Comparison of ENCODE assay signal across 10 cellular contexts in the genomic region with DNA sequence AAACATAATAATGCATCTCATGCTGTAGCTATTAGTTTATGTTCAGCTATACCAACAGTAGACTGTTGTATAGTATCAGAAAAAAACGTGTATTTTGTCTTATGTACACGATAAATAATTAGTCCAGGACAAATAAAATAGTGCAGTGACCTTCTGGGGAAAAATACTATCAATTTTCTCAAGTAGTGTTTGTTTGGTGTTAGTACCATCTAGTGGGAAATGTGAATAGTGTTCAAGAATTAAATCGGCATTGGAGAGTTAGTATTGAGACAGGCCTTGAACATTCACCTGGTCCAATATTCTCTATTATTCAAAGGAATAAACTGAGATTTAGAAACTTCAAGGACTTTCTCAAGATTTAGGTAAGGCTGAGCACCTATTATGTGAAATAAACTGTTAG. TPM values are rescaled to one million over a fixed set of nuclear protein-coding genes. Genes with fewer than 3 reads are reported as not detected.
DNase-seq lines count a peak whose midpoint lies in the region; ATAC-seq, FAIRE-seq and TF ChIP-seq lines count a peak whose summit lies in the region.
"Had no signal": no experiment of that assay in that cellular context is flagged by ENCODE, and none has a peak within 500 bp of the region (broad histone marks: within the 10 kb centered on the region; RNA-seq: fewer than 3 reads in every experiment).

No MANE protein-coding gene starts in this region.

- no peaks in the 10 kb centered on the region for H3K4me1 ChIP-seq in heart left ventricle
- no peaks in the 10 kb centered on the region for H3K4me1 ChIP-seq in uterus
- H3K4me1 ChIP-seq in vagina = no peaks in the 10 kb centered on the region

- intact Hi-C loops in heart left ventricle (cut with DNase I) (loop anchor here in 5 of 10 donors (5.0 to 10.0 kb wide), 3 partner anchors 122 to 290 kb away; a partner anchor contains a TSS), cardiac septum (cut with DNase I) (no loop called here), uterus (cut with DNase I; ENCODE audit: low total_unique reads) (no loop called here), vagina (cut with DNase I) (no loop called here)

- 6 to 16% (median 9%) methylated on average over 3 of the region's 3 CpGs for WGBS in heart left ventricle, 4 donors

- peak; percentile 23 to 67 (median 56) for TF ChIP-seq CTCF in heart left ventricle (IDR thresholded peaks at IDR 0.05)
- peak; percentile 38 to 68 (median 53) for TF ChIP-seq CTCF in uterus (IDR thresholded peaks at IDR 0.05)
- TF ChIP-seq CTCF in vagina (IDR thresholded peaks at IDR 0.05) = peak in 1 of 3 experiments; percentile 43

- H3K36me3 ChIP-seq in heart left ventricle (no peaks in the 10 kb centered on the region), uterus (no peaks in the 10 kb centered on the region), vagina (no peaks in the 10 kb centered on the region)

- no peaks in the 10 kb centered on the region for H3K9me3 ChIP-seq in heart left ventricle
- no peaks in the 10 kb centered on the region for H3K9me3 ChIP-seq in uterus
- no peaks in the 10 kb centered on the region for H3K9me3 ChIP-seq in vagina

- TF ChIP-seq POLR2A in heart left ventricle (IDR thresholded peaks at IDR 0.05) = no peak
- no peak for TF ChIP-seq POLR2A in uterus (IDR thresholded peaks at IDR 0.05)
- TF ChIP-seq POLR2A in vagina (IDR thresholded peaks at IDR 0.05) = no peak

- H3K27me3 ChIP-seq in heart left ventricle = no peaks in the 10 kb centered on the region
- H3K27me3 ChIP-seq in uterus = no peaks in the 10 kb centered on the region
- H3K27me3 ChIP-seq in vagina = no peaks in the 10 kb centered on the region

- H3K27ac ChIP-seq in heart left ventricle (no peak overlapping the region), uterus (no peak overlapping the region), vagina (no peak overlapping the region)

- FAIRE-seq in islet of Langerhans (lab: Jason Lieb, UNC) = peak; percentile 99

- ATAC-seq in heart left ventricle (peak in 1 of 4 donors; percentile 55), HG03175 (IDR thresholded peaks at IDR 0.05; ENCODE audit: unreplicated experiment) (no peak)

- DNase-seq in heart left ventricle = no peak
- no peak for DNase-seq in cardiac septum (ENCODE audit: low spot score)
- DNase-seq in amniotic epithelial cell (ENCODE audit: low read depth) = peak; percentile 63
- no peak for DNase-seq in uterus
- no peak for DNase-seq in activated CD4-positive, alpha-beta T cell treated with anti-CD3 and anti-CD28 coated beads, Interleukin-2, amount 50 U/mL, for 1 hour
- no peak for DNase-seq in vagina (ENCODE audit: extremely low spot score in 2 of 2)
- DNase-seq: activated CD8-positive, alpha-beta memory T cell treated with anti-CD3 and anti-CD28 coated beads for 24 hours had no signal

- no peak overlapping the region for H3K4me3 ChIP-seq in heart left ventricle
- H3K4me3 ChIP-seq in uterus = no peak overlapping the region
- no peak overlapping the region for H3K4me3 ChIP-seq in vagina
- H3K4me3 ChIP-seq: lung had no signal

RNA-seq across cellular contexts. Expression of a gene that starts 21.7 kb away (rescaled TPM):
- total RNA-seq in heart left ventricle = not detected
- not detected for polyA plus RNA-seq in heart left ventricle
- total RNA-seq in cardiac septum = not detected
- not detected for total RNA-seq in uterus
- total RNA-seq in vagina = not detected
- total RNA-seq: lung had no signal
- polyA plus RNA-seq: lung had no signal

RNA-seq across cellular contexts. Expression of a gene that starts 26.9 kb away (rescaled TPM):
- total RNA-seq in heart left ventricle = not detected
- polyA plus RNA-seq in heart left ventricle = not detected
- total RNA-seq in cardiac septum = not detected
- total RNA-seq in uterus = not detected
- not detected for total RNA-seq in vagina
- total RNA-seq: lung had no signal
- polyA plus RNA-seq: lung had no signal

RNA-seq across cellular contexts. Expression of a gene that starts 42.5 kb away (rescaled TPM):
- not detected for total RNA-seq in heart left ventricle
- not detected for polyA plus RNA-seq in heart left ventricle
- not detected for total RNA-seq in cardiac septum
- not detected for total RNA-seq in uterus
- total RNA-seq in vagina = not detected
- total RNA-seq: lung had no signal
- polyA plus RNA-seq: lung had no signal

RNA-seq across cellular contexts. Expression of a gene that starts 59.0 kb away (rescaled TPM):
- total RNA-seq in heart left ventricle (not detected), cardiac septum (not detected), uterus (not detected), vagina (not detected)
- not detected for polyA plus RNA-seq in heart left ventricle
- polyA plus RNA-seq: lung had no signal
